8 cellular contexts compared by ENCODE assay signal in the genomic region with DNA sequence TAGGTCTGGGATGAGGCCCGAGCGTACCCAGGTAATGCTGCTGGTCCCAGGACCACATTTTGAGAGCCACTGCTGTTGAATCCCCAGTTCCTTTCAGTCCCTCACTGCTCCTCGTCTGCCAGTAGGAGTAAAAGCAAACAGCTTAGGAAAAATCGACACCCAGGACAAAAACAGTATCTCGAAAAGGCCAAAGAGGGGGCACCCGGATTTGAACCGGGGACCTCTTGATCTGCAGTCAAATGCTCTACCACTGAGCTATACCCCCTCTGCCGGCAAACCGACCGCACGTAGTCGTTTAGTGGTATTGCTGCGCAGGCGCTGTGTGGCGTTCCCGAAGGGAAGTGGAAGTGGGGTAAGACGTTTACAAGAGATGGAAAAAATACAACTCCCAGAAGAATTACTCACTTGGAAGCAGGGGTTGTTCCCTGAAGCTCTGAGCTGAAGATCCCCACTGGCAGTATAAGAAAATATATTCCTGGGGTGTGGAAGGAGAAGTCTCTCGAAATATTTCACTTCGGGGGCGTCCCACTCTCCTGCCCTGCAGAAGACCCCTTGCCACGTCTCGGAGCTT. TPM values are rescaled to one million over a fixed set of nuclear protein-coding genes. Genes with fewer than 3 reads are reported as not detected.
DNase-seq lines count a peak whose midpoint lies in the region; ATAC-seq and TF ChIP-seq lines count a peak whose summit lies in the region.

No MANE protein-coding gene starts in this region.

- POLR2A ChIA-PET in IMR-90 (lab: Charles Lee; ENCODE audit: unreplicated experiment) (no interaction called here), OCI-LY7 (lab: Charles Lee) (interaction anchor here (0.7 to 2.3 kb wide), 12 partner anchors 9 to 465 kb away, joined by 3 to 8 read pairs (median 3); a partner anchor contains a TSS)

- peak overlapping the region; percentile 62 for H3K56ac ChIP-seq in IMR-90 (ENCODE audit: extremely low read depth, insufficient read depth, low read length)

- BruUV-seq in IMR-90 (replicated peaks; lab: Mats Ljungman, UMichigan) (no TSS peak), OCI-LY7 (replicated peaks; lab: Mats Ljungman, UMichigan) (no TSS peak)

- no peak for TF ChIP-seq POLR2A in IMR-90 (IDR thresholded peaks at IDR 0.05; ENCODE audit: low read depth, low read length)

- no peaks in the 10 kb centered on the region for H3K79me2 ChIP-seq in OCI-LY7 (ENCODE audit: insufficient read depth, low read depth, low read length)

- ATAC-seq in GM19351 (IDR thresholded peaks at IDR 0.05; ENCODE audit: unreplicated experiment): peak; percentile 44
- ATAC-seq in IMR-90 (ENCODE audit: low read depth): peak; percentile 69

- H2BK15ac ChIP-seq in IMR-90 (ENCODE audit: low read depth, low read length): no peak overlapping the region

- peak overlapping the region; percentile 48 for H3K9ac ChIP-seq in IMR-90 (ENCODE audit: low read depth, low read length)

- peak overlapping the region; percentile 86 for H2AK9ac ChIP-seq in IMR-90 (replicated peaks; ENCODE audit: low read depth, low read length, poor library complexity)

- no peaks in the 10 kb centered on the region for H3K9me2 ChIP-seq in OCI-LY7 (ENCODE audit: insufficient read depth, low read length)

- in situ Hi-C loops in IMR-90 (cut with MboI; ENCODE audit: low sequenced_read_pairs): loop anchor here (5.0 kb wide), 1 partner anchor 171 kb away; no protein-coding TSS in a partner anchor

- H3K27me3 ChIP-seq in IMR-90 (ENCODE audit: control insufficient read depth, insufficient read depth, low read length): peaks cover 20% of the 10 kb centered on the region

- H3K9me3 ChIP-seq in IMR-90 (ENCODE audit: control insufficient read depth, insufficient read depth, low read length) (no peaks in the 10 kb centered on the region), OCI-LY7 (ENCODE audit: low read length) (no peaks in the 10 kb centered on the region)

- peak overlapping the region; percentile 86 for H3K4me2 ChIP-seq in IMR-90 (ENCODE audit: low read depth, low read length)
- peak overlapping the region; percentile 94 for H3K4me2 ChIP-seq in OCI-LY7 (ENCODE audit: low read length)

- DNase-seq in AG09319 (ENCODE audit: extremely low read depth, low read depth) (peak; percentile 69), IMR-90 (peak; percentile 88), OCI-LY7 (ENCODE audit: low spot score) (peak; percentile 85), activated T-cell treated with anti-CD3 and anti-CD28 coated beads for 4 hours (peak; percentile 96), epithelial cell of esophagus (ENCODE audit: low read depth) (peak; percentile 78), midbrain (lab: John Stamatoyannopoulos, UW) (peak; percentile 94)
- peak; percentile 98 for DNase-seq in stimulated activated CD8-positive, alpha-beta memory T cell treated with anti-CD3 and anti-CD28 coated beads, Interleukin-15, amount 100 ng/mL, for 24 hours (ENCODE audit: low read depth)

- H2AK5ac ChIP-seq in IMR-90 (ENCODE audit: low read depth, low read length): no peak overlapping the region

- peak overlapping the region; percentile 65 for H3K14ac ChIP-seq in IMR-90 (replicated peaks; ENCODE audit: low read depth, low read length)

- dilution Hi-C loops in IMR-90 (cut with HindIII; ENCODE audit: low sequenced_read_pairs, unreplicated experiment): no loop called here

- H4K8ac ChIP-seq in IMR-90 (ENCODE audit: low read depth in 2 of 2, low read length in 2 of 2): no peak overlapping the region

- H2AFZ ChIP-seq in IMR-90 (replicated peaks; ENCODE audit: low read length, poor library complexity): peak overlapping the region; percentile 88
- H2AFZ ChIP-seq in OCI-LY7 (ENCODE audit: low read length): peak overlapping the region; percentile 76; the same call in 1 of the 2 replicates

- H4K5ac ChIP-seq in IMR-90 (ENCODE audit: low read depth, low read length): no peak overlapping the region

- peak overlapping the region; percentile 18 for H2BK5ac ChIP-seq in IMR-90 (ENCODE audit: low read depth, low read length, poor library complexity, severe bottlenecking)

- no peak overlapping the region; the same call in 1 of the 2 replicates for H4K91ac ChIP-seq in IMR-90 (ENCODE audit: insufficient read depth, low read depth, low read length)

- H3K79me1 ChIP-seq in IMR-90 (ENCODE audit: low read depth in 1 of 2, low read length in 2 of 2): no peaks in the 10 kb centered on the region

- peak overlapping the region; percentile 43 for H3K27ac ChIP-seq in IMR-90 (ENCODE audit: insufficient read depth, low read length)
- peak overlapping the region; percentile 65 for H3K27ac ChIP-seq in OCI-LY7 (ENCODE audit: low read depth, low read length, poor library complexity, severe bottlenecking)

- H2BK120ac ChIP-seq in IMR-90 (ENCODE audit: low read depth, low read length): no peak overlapping the region

- no peaks in the 10 kb centered on the region for H3K9me1 ChIP-seq in IMR-90 (ENCODE audit: insufficient read depth, low read length)

- no peak overlapping the region for H2BK20ac ChIP-seq in IMR-90 (ENCODE audit: low read depth, low read length)

- peak overlapping the region; percentile 48 for H3K23ac ChIP-seq in IMR-90 (ENCODE audit: low read depth, low read length)

- H3K18ac ChIP-seq in IMR-90 (ENCODE audit: low read depth, low read length): no peak overlapping the region

- H3K4me3 ChIP-seq in IMR-90 (ENCODE audit: insufficient read depth, low read depth, low read length) (peak overlapping the region; percentile 74), OCI-LY7 (ENCODE audit: low read depth, low read length, poor library complexity, severe bottlenecking) (peak overlapping the region; percentile 76), epithelial cell of esophagus (ENCODE audit: low read length) (peak overlapping the region; percentile 84)

- H3K36me3 ChIP-seq in IMR-90 (ENCODE audit: control insufficient read depth, insufficient read depth, low read length) (no peaks in the 10 kb centered on the region), OCI-LY7 (ENCODE audit: insufficient read depth, low read length) (no peaks in the 10 kb centered on the region)

- TF ChIP-seq CTCF in AG09319 (IDR thresholded peaks at IDR 0.05; ENCODE audit: low read depth, low read length): peak; percentile 16
- TF ChIP-seq CTCF in IMR-90 (conservative IDR thresholded peaks at IDR 0.05; ENCODE audit: low read depth, low read length): peak; percentile 15; the same call in 1 of the 2 replicates
- TF ChIP-seq CTCF in OCI-LY7 (conservative IDR thresholded peaks at IDR 0.05; ENCODE audit: low read length): no peak
- peak; percentile 15 for TF ChIP-seq CTCF in epithelial cell of esophagus (IDR thresholded peaks at IDR 0.05; ENCODE audit: insufficient read depth, low read depth, low read length, missing control alignments)

- CTCF ChIA-PET in IMR-90 (lab: Yijun Ruan, JAX) (interaction anchor here (0.6 to 2.6 kb wide), 17 partner anchors 11 to 276 kb away, joined by 3 to 53 read pairs (median 4); a partner anchor contains a TSS), OCI-LY7 (lab: Charles Lee; ENCODE audit: unreplicated experiment) (interaction anchor here (0.6 to 3.0 kb wide), 13 partner anchors 11 to 795 kb away, joined by 3 to 18 read pairs (median 3); a partner anchor contains a TSS)

- TF ChIP-seq RAD21 in IMR-90 (IDR thresholded peaks at IDR 0.05; ENCODE audit: low read length): peak; percentile 28; the same call in 1 of the 2 replicates

- 7% methylated on average over 3 of the region's 22 CpGs; no CpG with 5 or more reads in 1 of the 2 experiments for WGBS in IMR-90 (ENCODE audit: extremely low coverage in 2 of 2, insufficient read length in 1 of 2), 2 experiments

- intact Hi-C loops in IMR-90 (cut with micrococcal nuclease): loop anchor here (1.0 to 2.0 kb wide), 4 partner anchors 84 to 284 kb away; no protein-coding TSS in a partner anchor
- intact Hi-C loops in OCI-LY7 (cut with micrococcal nuclease; ENCODE audit: unreplicated experiment): loop anchor here (1.0 to 10.0 kb wide), 8 partner anchors 21 to 401 kb away; a partner anchor contains a TSS

- H3K4ac ChIP-seq in IMR-90 (ENCODE audit: low read depth, low read length): peak overlapping the region; percentile 56; the same call in 1 of the 2 replicates

- peaks cover 4% of the 10 kb centered on the region; the same call in 1 of the 2 replicates for H4K20me1 ChIP-seq in IMR-90 (ENCODE audit: insufficient read depth, low read length)
- no peaks in the 10 kb centered on the region for H4K20me1 ChIP-seq in OCI-LY7 (ENCODE audit: insufficient read depth, low read length)

- H3K4me1 ChIP-seq in IMR-90 (ENCODE audit: control insufficient read depth, insufficient read depth, low read length): peaks cover 2% of the 10 kb centered on the region
- peaks cover 11% of the 10 kb centered on the region for H3K4me1 ChIP-seq in OCI-LY7 (ENCODE audit: insufficient read depth, low read length, poor library complexity, severe bottlenecking)

TF ChIP-seq in IMR-90, 13 proteins besides CTCF, POLR2A, EP300 and RAD21 (continues in another document):
- TF ChIP-seq RCOR1 (IDR thresholded peaks at IDR 0.05; ENCODE audit: insufficient replicate concordance, low read length) (no peak), MAZ (IDR thresholded peaks at IDR 0.05; ENCODE audit: borderline replicate concordance, low read depth, low read length) (peak; percentile 73; the same call in 1 of the 2 replicates), NFE2L2 (IDR thresholded peaks at IDR 0.05; ENCODE audit: low read depth, low read length) (no peak)

RNA-seq across cellular contexts. Expression of a gene that starts 2.2 kb away (rescaled TPM):
- total RNA-seq in IMR-90 (2012; rRNA removed): under 0.01 and 0.28 TPM in 2 replicates
- polyA plus RNA-seq in IMR-90 (2012; rRNA removed): 0.37 and 0.50 TPM in 2 replicates
- polyA plus RNA-seq in IMR-90 (2012; cell fraction: cytosol; rRNA removed): 0.18 and 0.63 TPM in 2 replicates
- 5.8 and 8.4 TPM in 2 replicates for polyA plus RNA-seq in IMR-90 (2012; cell fraction: nucleus; rRNA removed; ENCODE audit: low replicate concordance)
- 0.13 and 0.41 TPM in 2 replicates for total RNA-seq in OCI-LY7 (2014; rRNA removed; shearing (Covaris generic))
- 0.67 TPM in 1 of 2 replicates, not detected in the other for total RNA-seq in OCI-LY7 (2022)

RNA-seq across cellular contexts. Expression of a gene that starts 12.3 kb away (rescaled TPM):
- not detected in 2 replicates for total RNA-seq in IMR-90 (2012; rRNA removed)
- not detected in 2 replicates for polyA plus RNA-seq in IMR-90 (2012; rRNA removed)
- polyA plus RNA-seq in IMR-90 (2012; cell fraction: cytosol; rRNA removed): not detected in 2 replicates
- not detected in 2 replicates for polyA plus RNA-seq in IMR-90 (2012; cell fraction: nucleus; rRNA removed; ENCODE audit: low replicate concordance)
- total RNA-seq in OCI-LY7 (2014; rRNA removed; shearing (Covaris generic)): 0.16 and 2.4 TPM in 2 replicates
- total RNA-seq in OCI-LY7 (2022): 0.65 and 0.68 TPM in 2 replicates

RNA-seq across cellular contexts. Expression of a gene that starts 43.8 kb away (rescaled TPM):
- total RNA-seq in IMR-90 (2012; rRNA removed) (2.5 TPM in 2 replicates), OCI-LY7 (2022) (30.9 and 35.5 TPM in 2 replicates)
- polyA plus RNA-seq in IMR-90 (2012; rRNA removed): 7.3 and 8.6 TPM in 2 replicates
- 4.2 and 4.6 TPM in 2 replicates for polyA plus RNA-seq in IMR-90 (2012; cell fraction: cytosol; rRNA removed)
- polyA plus RNA-seq in IMR-90 (2012; cell fraction: nucleus; rRNA removed; ENCODE audit: low replicate concordance): 46.8 and 65.5 TPM in 2 replicates
- 17.9 and 23.7 TPM in 2 replicates for total RNA-seq in OCI-LY7 (2014; rRNA removed; shearing (Covaris generic))

RNA-seq across cellular contexts. Expression of a gene that starts 46.5 kb away (rescaled TPM):
- 2,298 and 2,466 TPM in 2 replicates for total RNA-seq in IMR-90 (2012; rRNA removed)
- 2,030 and 2,101 TPM in 2 replicates for polyA plus RNA-seq in IMR-90 (2012; rRNA removed)
- polyA plus RNA-seq in IMR-90 (2012; cell fraction: cytosol; rRNA removed): 3,418 and 5,498 TPM in 2 replicates
- polyA plus RNA-seq in IMR-90 (2012; cell fraction: nucleus; rRNA removed; ENCODE audit: low replicate concordance): 579 and 1,052 TPM in 2 replicates
- 4,395 and 6,079 TPM in 2 replicates for total RNA-seq in OCI-LY7 (2014; rRNA removed; shearing (Covaris generic))
- 3,132 and 3,168 TPM in 2 replicates for total RNA-seq in OCI-LY7 (2022)

Comparison
In these comparisons a context has a peak if more than half of its experiments do, and no peak if none do; other contexts are left out.
1. Peak in every context shown above with its lines: DNase-seq, ATAC-seq, H3K4me3 ChIP-seq and H3K27ac ChIP-seq.